8 cellular contexts compared by ENCODE assay signal in the genomic region with DNA sequence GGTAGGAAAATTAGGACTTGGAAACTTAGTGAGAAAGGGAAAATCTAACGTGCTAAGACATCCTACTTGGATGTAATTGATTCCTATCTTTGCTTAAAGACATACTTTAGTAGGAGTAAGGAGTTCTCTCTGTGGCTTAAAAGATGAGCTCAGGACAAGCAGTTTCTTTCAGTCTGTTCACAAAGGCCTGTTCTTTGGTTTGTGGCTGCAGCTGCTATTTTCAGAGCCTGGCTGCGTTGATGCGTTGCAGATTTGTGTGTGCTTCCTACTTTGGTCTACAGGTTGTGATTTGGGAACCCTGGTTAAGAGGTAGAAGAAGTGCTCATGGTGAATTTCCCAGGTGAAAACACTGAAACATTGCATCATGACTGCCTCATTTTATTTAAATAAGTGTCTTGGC. TPM values are rescaled to one million over a fixed set of nuclear protein-coding genes. Genes with fewer than 3 reads are reported as not detected.
A peak's percentile ranks its signal among the peaks of the same experiment; 100 is the strongest.
DNase-seq lines count a peak whose midpoint lies in the region; ATAC-seq and TF ChIP-seq lines count a peak whose summit lies in the region.
"Not testable (repeated sequence)": the region's sequence is repeated elsewhere in the genome, so short reads cannot be mapped to it uniquely, and the experiment has no call there.

No MANE protein-coding gene starts in this region.

- H3K36me3 ChIP-seq in neural progenitor cell, result not testable (repeated sequence)

- not testable (repeated sequence) for H3K9ac ChIP-seq in neural progenitor cell

- not testable (repeated sequence) for H3F3A ChIP-seq in neural progenitor cell (ENCODE audit: low read depth)

- not testable (repeated sequence) for H3K27me3 Mint-ChIP-seq in CD4-positive, alpha-beta T cell; activated CD8-positive, alpha-beta T cell treated with anti-CD3 and anti-CD28 coated beads, Interleukin-2, amount 10 ng/mL, durations not matched to agents 7 days and 5 days (ENCODE audit: low read depth); neural progenitor cell (ENCODE audit: insufficient read depth, low read depth)

- intact Hi-C loops in CD4-positive, alpha-beta T cell (cut with DNase I, micrococcal nuclease), result not testable (repeated sequence)

- H3K4me3 Mint-ChIP-seq in CD4-positive, alpha-beta T cell; activated CD8-positive, alpha-beta T cell treated with anti-CD3 and anti-CD28 coated beads, Interleukin-2, amount 10 ng/mL, durations not matched to agents 7 days and 5 days; neural progenitor cell: not testable (repeated sequence)

- H3K9me3 ChIP-seq in CD4-positive, alpha-beta T cell (ENCODE audit: control insufficient read depth, low read length); neural progenitor cell (ENCODE audit: low read depth): not testable (repeated sequence)

- not testable (repeated sequence) for ATAC-seq in CD4-positive, alpha-beta T cell (ENCODE audit: poor library complexity); activated CD8-positive, alpha-beta T cell treated with anti-CD3 and anti-CD28 coated beads, Interleukin-2, amount 10 ng/mL, durations not matched to agents 7 days and 5 days
- peak; percentile 42 for ATAC-seq in GM18517 (IDR thresholded peaks at IDR 0.05; ENCODE audit: unreplicated experiment)
- peak; percentile 52 for ATAC-seq in GM19438 (IDR thresholded peaks at IDR 0.05; ENCODE audit: low read depth, unreplicated experiment)
- ATAC-seq in GM21737 (IDR thresholded peaks at IDR 0.05; ENCODE audit: unreplicated experiment), result peak; percentile 52
- peak; percentile 55 for ATAC-seq in HG02981 (IDR thresholded peaks at IDR 0.05; ENCODE audit: unreplicated experiment)
- ATAC-seq in HG03469 (IDR thresholded peaks at IDR 0.05; ENCODE audit: unreplicated experiment), result peak; percentile 55

- not testable (repeated sequence) for H3K4me3 ChIP-seq in neural progenitor cell

- not testable (repeated sequence) for H3K36me3 Mint-ChIP-seq in CD4-positive, alpha-beta T cell (ENCODE audit: low read depth); activated CD8-positive, alpha-beta T cell treated with anti-CD3 and anti-CD28 coated beads, Interleukin-2, amount 10 ng/mL, durations not matched to agents 7 days and 5 days (ENCODE audit: low read depth); neural progenitor cell

- H3K27me3 ChIP-seq in CD4-positive, alpha-beta T cell (ENCODE audit: control insufficient read depth, insufficient read depth, low read length); neural progenitor cell: not testable (repeated sequence)

- CTCF ChIA-PET in CD4-positive, alpha-beta T cell (lab: Charles Lee); activated CD8-positive, alpha-beta T cell treated with anti-CD3 and anti-CD28 coated beads, Interleukin-2, amount 10 ng/mL, durations not matched to agents 7 days and 5 days (lab: Charles Lee): not testable (repeated sequence)

- H2AFZ ChIP-seq in neural progenitor cell (replicated peaks), result not testable (repeated sequence)

- not testable (repeated sequence) for H3K79me2 ChIP-seq in neural progenitor cell (ENCODE audit: low read depth)

- DNase-seq in CD4-positive, alpha-beta T cell; activated CD8-positive, alpha-beta T cell treated with anti-CD3 and anti-CD28 coated beads, Interleukin-2, amount 10 ng/mL, durations not matched to agents 7 days and 5 days; neural progenitor cell (ENCODE audit: low spot score): not testable (repeated sequence)

- not testable (repeated sequence) for H3K27ac ChIP-seq in CD4-positive, alpha-beta T cell (ENCODE audit: low read depth, low read length)
- H3K27ac ChIP-seq in neural progenitor cell, result peak overlapping the region; percentile 35

- not testable (repeated sequence) for H3K4me1 ChIP-seq in neural progenitor cell

- TF ChIP-seq CTCF in CD4-positive, alpha-beta T cell (IDR thresholded peaks at IDR 0.05); neural progenitor cell (IDR thresholded peaks at IDR 0.05): not testable (repeated sequence)

- not testable (repeated sequence) for H3K4me1 Mint-ChIP-seq in CD4-positive, alpha-beta T cell (ENCODE audit: low read depth); activated CD8-positive, alpha-beta T cell treated with anti-CD3 and anti-CD28 coated beads, Interleukin-2, amount 10 ng/mL, durations not matched to agents 7 days and 5 days (ENCODE audit: low read depth); neural progenitor cell

- peak overlapping the region; percentile 20 for H3K27ac Mint-ChIP-seq in CD4-positive, alpha-beta T cell
- H3K27ac Mint-ChIP-seq in activated CD8-positive, alpha-beta T cell treated with anti-CD3 and anti-CD28 coated beads, Interleukin-2, amount 10 ng/mL, durations not matched to agents 7 days and 5 days, result peak overlapping the region; percentile 23
- H3K27ac Mint-ChIP-seq in neural progenitor cell, result not testable (repeated sequence)

- H4K20me1 ChIP-seq in neural progenitor cell (ENCODE audit: low read depth), result not testable (repeated sequence)

- peak overlapping the region; percentile 11 for H3K4me2 ChIP-seq in neural progenitor cell

- POLR2A ChIA-PET in CD4-positive, alpha-beta T cell (lab: Charles Lee); activated CD8-positive, alpha-beta T cell treated with anti-CD3 and anti-CD28 coated beads, Interleukin-2, amount 10 ng/mL, durations not matched to agents 7 days and 5 days (lab: Charles Lee): not testable (repeated sequence)

- H3K9me3 Mint-ChIP-seq in CD4-positive, alpha-beta T cell; activated CD8-positive, alpha-beta T cell treated with anti-CD3 and anti-CD28 coated beads, Interleukin-2, amount 10 ng/mL, durations not matched to agents 7 days and 5 days (ENCODE audit: insufficient read depth); neural progenitor cell: not testable (repeated sequence)

RNA-seq across cellular contexts. Expression of gene TLK2, which starts 24.5 kb away (rescaled TPM):
- total RNA-seq in CD4-positive, alpha-beta T cell, result 10 to 100 TPM; 85.3 to 86.5 TPM
- 10 to 100 TPM; 33.4 to 38.3 TPM for total RNA-seq in activated CD8-positive, alpha-beta T cell treated with anti-CD3 and anti-CD28 coated beads, Interleukin-2, amount 10 ng/mL, durations not matched to agents 7 days and 5 days
- total RNA-seq in neural progenitor cell (ENCODE audit: low replicate concordance), result 68.6 and 89.9 TPM in 2 replicates

RNA-seq across cellular contexts. Expression of gene METTL2A, which starts 30.4 kb away (rescaled TPM):
- total RNA-seq in CD4-positive, alpha-beta T cell, result 1 to 10 TPM; 4.4 to 6.1 TPM
- total RNA-seq in activated CD8-positive, alpha-beta T cell treated with anti-CD3 and anti-CD28 coated beads, Interleukin-2, amount 10 ng/mL, durations not matched to agents 7 days and 5 days, result 10 to 100 TPM; 18.8 to 20.2 TPM
- 35.6 and 35.7 TPM in 2 replicates for total RNA-seq in neural progenitor cell (ENCODE audit: low replicate concordance)
